ENCODE assay signal across 39 cellular contexts in the genomic region with DNA sequence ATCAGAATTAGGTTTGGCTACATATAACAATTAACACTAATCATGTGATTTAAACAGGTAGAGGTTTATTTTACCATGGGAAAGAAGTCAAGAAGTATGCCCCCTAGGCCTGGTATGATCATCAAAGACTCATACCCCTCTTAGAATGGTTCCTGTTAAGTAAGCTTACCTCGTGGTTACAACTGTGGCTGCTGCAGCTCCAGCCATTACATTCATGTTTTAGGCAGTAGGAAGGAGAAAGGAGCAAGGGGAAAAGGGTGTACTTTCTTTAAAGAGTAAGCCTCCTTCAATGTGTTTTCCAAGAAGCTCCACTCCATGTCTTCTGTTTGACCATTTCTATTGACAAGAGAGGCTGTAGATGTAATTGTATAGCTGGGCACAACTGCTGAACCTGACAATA.
"Had no signal": no experiment of that assay in that cellular context is flagged by ENCODE, and none has a peak within 500 bp of the region (broad histone marks: within the 10 kb centered on the region; RNA-seq: fewer than 3 reads in every experiment).

No MANE protein-coding gene starts in this region.

- DNase-seq: activated effector memory CD4-positive, alpha-beta T cell treated with anti-CD3 and anti-CD28 coated beads, Interleukin-2, amount 50 U/mL, for 16 hours; activated effector memory CD4-positive, alpha-beta T cell treated with Interleukin-2 at 50 U/mL for 16 hours; activated gamma-delta T cell; activated gamma-delta T cell treated with Interleukin-2 at 50 U/mL for 16 hours; activated naive CD4-positive, alpha-beta T cell; activated naive CD4-positive, alpha-beta T cell treated with anti-CD3 and anti-CD28 coated beads for 36 hours; activated naive CD4-positive, alpha-beta T cell treated with anti-CD3 and anti-CD28 coated beads, Interleukin-2, amount 10 ng/mL, durations not matched to agents 7 days and 5 days; activated naive CD4-positive, alpha-beta T cell treated with anti-CD3 and anti-CD28 coated beads, Interleukin-2, amount 50 U/mL, for 16 hours; activated naive CD4-positive, alpha-beta T cell treated with Interleukin-2 at 50 U/mL for 16 hours; activated naive CD8-positive, alpha-beta T cell treated with anti-CD3 and anti-CD28 coated beads for 36 hours; activated naive CD8-positive, alpha-beta T cell treated with anti-CD3 and anti-CD28 coated beads, Interleukin-2, amount 10 ng/mL, durations not matched to agents 7 days and 5 days; activated naive CD8-positive, alpha-beta T cell treated with anti-CD3 and anti-CD28 coated beads, Interleukin-2, amount 50 U/mL, for 24 hours; activated T-cell treated with anti-CD3 and anti-CD28 coated beads, Interleukin-2, amount 50 U/mL, for 24 hours; activated T-cell treated with anti-CD3 and anti-CD28 coated beads, Interleukin-2, amount 50 U/mL, for 4 hours; activated T-cell treated with anti-CD3 and anti-CD28 coated beads, Interleukin-2, amount 50 U/mL, for 48 hours; activated T-cell treated with anti-CD3 and anti-CD28 coated beads, Interleukin-2, amount 50 U/mL, for 72 hours; adrenal gland; amniotic stem cell; amygdala; anterior cingulate cortex; aorta; body of pancreas; brain microvascular endothelial cell; caudate nucleus; central memory CD4-positive, alpha-beta T cell; cerebellar nuclear complex had no signal

- H3K27ac Mint-ChIP-seq: activated naive CD4-positive, alpha-beta T cell treated with anti-CD3 and anti-CD28 coated beads for 36 hours; activated naive CD4-positive, alpha-beta T cell treated with anti-CD3 and anti-CD28 coated beads, Interleukin-2, amount 10 ng/mL, durations not matched to agents 7 days and 5 days; activated naive CD4-positive, alpha-beta T cell treated with anti-CD3 and anti-CD28 coated beads, Interleukin-2, amount 50 U/mL, for 24 hours; activated naive CD4-positive, alpha-beta T cell treated with anti-CD3 and anti-CD28 coated beads, Interleukin-2, amount 50 U/mL, for 72 hours; activated naive CD8-positive, alpha-beta T cell; activated naive CD8-positive, alpha-beta T cell treated with anti-CD3 and anti-CD28 coated beads for 36 hours; activated naive CD8-positive, alpha-beta T cell treated with anti-CD3 and anti-CD28 coated beads, Interleukin-2, amount 10 ng/mL, durations not matched to agents 7 days and 5 days; activated naive CD8-positive, alpha-beta T cell treated with anti-CD3 and anti-CD28 coated beads, Interleukin-2, amount 50 U/mL, for 24 hours; activated T-cell treated with anti-CD3 and anti-CD28 coated beads, Interleukin-2, amount 50 U/mL, for 24 hours; activated T-cell treated with anti-CD3 and anti-CD28 coated beads, Interleukin-2, amount 50 U/mL, for 72 hours; activated T-helper 1 cell treated with anti-CD3 and anti-CD28 coated beads, Interleukin-12 subunit alpha, Interleukin-12 subunit beta, Interleukin-2, Interleukin-4 antibody, amounts not matched to agents 30 ng/mL and 10 ng/mL and 1 ng/mL, durations not matched to agents 14 hours and 24 hours and 36 hours; activated T-helper 17 cell treated with anti-CD3 and anti-CD28 coated beads, Interleukin-2, amount 50 U/mL, for 72 hours; activated T-helper 2 cell treated with anti-CD3 and anti-CD28 coated beads, Interferon-gamma antibody, Interleukin-2, Interleukin-4, amounts not matched to agents 10 μg/mL and 5 μg/mL and 100 μg/mL, durations not matched to agents 14 hours and 24 hours and 36 hours; brain had no signal

- H3K27ac ChIP-seq: adrenal gland, ascending aorta, body of pancreas, brain microvascular endothelial cell, breast epithelium, cardiac muscle cell had no signal

- H3K9me3 Mint-ChIP-seq: activated naive CD4-positive, alpha-beta T cell treated with anti-CD3 and anti-CD28 coated beads for 36 hours; activated naive CD4-positive, alpha-beta T cell treated with anti-CD3 and anti-CD28 coated beads, Interleukin-2, amount 10 ng/mL, durations not matched to agents 7 days and 5 days; activated naive CD4-positive, alpha-beta T cell treated with anti-CD3 and anti-CD28 coated beads, Interleukin-2, amount 50 U/mL, for 24 hours; activated naive CD8-positive, alpha-beta T cell treated with anti-CD3 and anti-CD28 coated beads for 36 hours; activated naive CD8-positive, alpha-beta T cell treated with anti-CD3 and anti-CD28 coated beads, Interleukin-2, amount 10 ng/mL, durations not matched to agents 7 days and 5 days; activated naive CD8-positive, alpha-beta T cell treated with anti-CD3 and anti-CD28 coated beads, Interleukin-2, amount 50 U/mL, for 24 hours; activated T-cell treated with anti-CD3 and anti-CD28 coated beads, Interleukin-2, amount 50 U/mL, for 4 hours; activated T-cell treated with anti-CD3 and anti-CD28 coated beads, Interleukin-2, amount 50 U/mL, for 72 hours; activated T-helper 1 cell treated with anti-CD3 and anti-CD28 coated beads, Interleukin-12 subunit alpha, Interleukin-12 subunit beta, Interleukin-2, Interleukin-4 antibody, amounts not matched to agents 30 ng/mL and 10 ng/mL and 1 ng/mL, durations not matched to agents 14 hours and 24 hours and 36 hours; activated T-helper 17 cell treated with anti-CD3 and anti-CD28 coated beads, Interleukin-2, amount 50 U/mL, for 72 hours; activated T-helper 2 cell treated with anti-CD3 and anti-CD28 coated beads, Interferon-gamma antibody, Interleukin-2, Interleukin-4, amounts not matched to agents 10 μg/mL and 5 μg/mL and 100 μg/mL, durations not matched to agents 14 hours and 24 hours and 36 hours; brain; central memory CD8-positive, alpha-beta T cell had no signal

- H3K4me1 ChIP-seq: adrenal gland, ascending aorta, body of pancreas, breast epithelium had no signal

- FAIRE-seq: astrocyte, bronchial epithelial cell had no signal

- H3K27me3 ChIP-seq: adrenal gland, ascending aorta, body of pancreas, brain microvascular endothelial cell, breast epithelium, cardiac muscle cell had no signal

- H3K36me3 ChIP-seq: adrenal gland, ascending aorta, brain microvascular endothelial cell, breast epithelium, cardiac muscle cell had no signal

- H3K9me3 ChIP-seq: adrenal gland, ascending aorta, body of pancreas, breast epithelium had no signal

- ATAC-seq: activated naive CD4-positive, alpha-beta T cell treated with anti-CD3 and anti-CD28 coated beads, Interleukin-2, amount 50 U/mL, for 72 hours; activated naive CD8-positive, alpha-beta T cell treated with anti-CD3 and anti-CD28 coated beads, Interleukin-2, amount 50 U/mL, for 24 hours; activated T-cell treated with anti-CD3 and anti-CD28 coated beads, Interleukin-2, amount 50 U/mL, for 4 hours; activated T-cell treated with anti-CD3 and anti-CD28 coated beads, Interleukin-2, amount 50 U/mL, for 72 hours; activated T-helper 17 cell treated with anti-CD3 and anti-CD28 coated beads, Interleukin-2, amount 50 U/mL, for 72 hours; body of pancreas had no signal

- H3K4me3 ChIP-seq: adrenal gland, ascending aorta, body of pancreas, breast epithelium, cardiac muscle cell had no signal

- H3K36me3 Mint-ChIP-seq: activated naive CD4-positive, alpha-beta T cell treated with anti-CD3 and anti-CD28 coated beads, Interleukin-2, amount 10 ng/mL, durations not matched to agents 7 days and 5 days; activated naive CD4-positive, alpha-beta T cell treated with anti-CD3 and anti-CD28 coated beads, Interleukin-2, amount 50 U/mL, for 24 hours; activated naive CD4-positive, alpha-beta T cell treated with anti-CD3 and anti-CD28 coated beads, Interleukin-2, amount 50 U/mL, for 72 hours; activated naive CD8-positive, alpha-beta T cell; activated naive CD8-positive, alpha-beta T cell treated with anti-CD3 and anti-CD28 coated beads for 36 hours; activated naive CD8-positive, alpha-beta T cell treated with anti-CD3 and anti-CD28 coated beads, Interleukin-2, amount 10 ng/mL, durations not matched to agents 7 days and 5 days; brain had no signal

- H3K27me3 Mint-ChIP-seq: activated naive CD8-positive, alpha-beta T cell; activated naive CD8-positive, alpha-beta T cell treated with anti-CD3 and anti-CD28 coated beads for 36 hours; activated naive CD8-positive, alpha-beta T cell treated with anti-CD3 and anti-CD28 coated beads, Interleukin-2, amount 50 U/mL, for 24 hours; activated T-cell treated with anti-CD3 and anti-CD28 coated beads, Interleukin-2, amount 50 U/mL, for 24 hours; activated T-helper 17 cell treated with anti-CD3 and anti-CD28 coated beads, Interleukin-2, amount 50 U/mL, for 72 hours had no signal

- H3K4me1 Mint-ChIP-seq: activated naive CD4-positive, alpha-beta T cell treated with anti-CD3 and anti-CD28 coated beads, Interleukin-2, amount 10 ng/mL, durations not matched to agents 7 days and 5 days; activated naive CD4-positive, alpha-beta T cell treated with anti-CD3 and anti-CD28 coated beads, Interleukin-2, amount 50 U/mL, for 24 hours; activated naive CD8-positive, alpha-beta T cell treated with anti-CD3 and anti-CD28 coated beads, Interleukin-2, amount 10 ng/mL, durations not matched to agents 7 days and 5 days; activated naive CD8-positive, alpha-beta T cell treated with anti-CD3 and anti-CD28 coated beads, Interleukin-2, amount 50 U/mL, for 24 hours; activated T-helper 17 cell treated with anti-CD3 and anti-CD28 coated beads, Interleukin-2, amount 50 U/mL, for 72 hours; brain; central memory CD8-positive, alpha-beta T cell had no signal

- H3K4me3 Mint-ChIP-seq: activated naive CD4-positive, alpha-beta T cell treated with anti-CD3 and anti-CD28 coated beads for 36 hours; activated naive CD4-positive, alpha-beta T cell treated with anti-CD3 and anti-CD28 coated beads, Interleukin-2, amount 10 ng/mL, durations not matched to agents 7 days and 5 days; activated naive CD4-positive, alpha-beta T cell treated with anti-CD3 and anti-CD28 coated beads, Interleukin-2, amount 50 U/mL, for 24 hours; activated naive CD8-positive, alpha-beta T cell; activated naive CD8-positive, alpha-beta T cell treated with anti-CD3 and anti-CD28 coated beads for 36 hours; activated naive CD8-positive, alpha-beta T cell treated with anti-CD3 and anti-CD28 coated beads, Interleukin-2, amount 10 ng/mL, durations not matched to agents 7 days and 5 days; activated naive CD8-positive, alpha-beta T cell treated with anti-CD3 and anti-CD28 coated beads, Interleukin-2, amount 50 U/mL, for 24 hours; activated T-cell treated with anti-CD3 and anti-CD28 coated beads, Interleukin-2, amount 50 U/mL, for 24 hours; activated T-cell treated with anti-CD3 and anti-CD28 coated beads, Interleukin-2, amount 50 U/mL, for 4 hours; activated T-cell treated with anti-CD3 and anti-CD28 coated beads, Interleukin-2, amount 50 U/mL, for 72 hours; activated T-helper 1 cell treated with anti-CD3 and anti-CD28 coated beads, Interleukin-12 subunit alpha, Interleukin-12 subunit beta, Interleukin-2, Interleukin-4 antibody, amounts not matched to agents 30 ng/mL and 10 ng/mL and 1 ng/mL, durations not matched to agents 14 hours and 24 hours and 36 hours; activated T-helper 17 cell treated with anti-CD3 and anti-CD28 coated beads, Interleukin-2, amount 50 U/mL, for 72 hours; brain; central memory CD8-positive, alpha-beta T cell had no signal
